ENCODE assay signal across 8 cellular contexts in the genomic region with DNA sequence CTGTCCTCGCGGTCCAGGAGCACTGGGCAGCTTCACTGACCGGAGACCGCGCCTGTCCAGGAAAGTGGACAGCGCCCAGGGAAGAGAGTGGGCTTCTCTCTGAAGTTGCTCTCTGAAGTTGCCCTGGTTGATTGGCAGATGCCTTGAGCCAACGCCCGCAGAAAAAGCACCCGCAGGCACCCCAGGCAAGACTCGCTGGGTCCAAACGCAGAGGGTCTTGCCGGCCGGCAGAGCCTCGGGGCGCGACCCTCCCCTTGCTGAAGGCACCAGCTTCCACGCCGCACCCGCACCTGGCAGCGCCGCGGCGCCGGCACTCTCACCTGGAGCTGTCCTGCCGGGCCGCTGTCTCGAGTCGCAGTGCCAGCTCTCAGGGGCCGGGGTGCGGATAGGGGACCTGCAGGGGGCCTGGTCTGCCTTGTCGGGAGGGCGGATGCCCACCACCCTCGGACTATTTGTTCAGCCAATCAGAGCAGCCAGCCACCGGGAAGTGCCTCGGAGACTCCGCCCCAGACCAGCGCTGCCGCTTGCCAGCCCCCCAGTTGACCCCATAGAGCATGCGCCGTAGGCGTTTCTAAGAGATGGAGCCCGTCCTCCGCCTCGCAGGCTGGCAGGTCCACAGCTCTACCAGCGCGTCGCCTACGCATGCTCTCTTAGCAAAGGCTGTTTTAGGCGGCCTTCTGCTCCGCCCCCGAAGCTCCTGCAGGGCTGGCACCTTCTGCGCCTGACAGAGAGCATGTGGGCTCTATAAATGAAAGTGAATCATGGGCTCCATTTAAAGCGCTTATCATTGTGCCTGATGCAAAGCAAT. TPM values are rescaled to one million over a fixed set of nuclear protein-coding genes. Genes with fewer than 3 reads are reported as not detected.
A peak's percentile ranks its signal among the peaks of the same experiment; 100 is the strongest.
DNase-seq lines count a peak whose midpoint lies in the region; TF ChIP-seq lines count a peak whose summit lies in the region.

A gene (minus strand): TSS at position 359 of the 808 bp plus-strand sequence. CDS start 4,127 bp downstream, outside the sequence.

- H3K4me3 ChIP-seq in H7 (ENCODE audit: insufficient read depth, low read depth, low read length) = peak within 1 kb of the TSS; percentile 78
- peak within 1 kb of the TSS; percentile 96 for H3K4me3 ChIP-seq in fibroblast of pulmonary artery (replicated peaks; ENCODE audit: low read depth, low read length)

- H3K27ac Mint-ChIP-seq in nephron = no peak within 1 kb of the TSS
- H3K27ac Mint-ChIP-seq in stimulated activated naive CD8-positive, alpha-beta T cell treated with anti-CD3 and anti-CD28 coated beads, Interleukin-15, Interleukin-2, amounts not matched to agents 100 ng/mL and 50 ng/mL, for 24 hours = peak within 1 kb of the TSS; percentile 61

- DNase-seq in ELF-1 (ENCODE audit: low read depth, low spot score) (peak; percentile 97), H7 (peak; percentile 97), M059J (ENCODE audit: low read depth) (peak; percentile 99), SHP77 (lab: John Stamatoyannopoulos, UW) (peak; percentile 83 to 92), fibroblast of pulmonary artery (ENCODE audit: low read depth) (peak; percentile 98)
- DNase-seq in activated effector memory CD4-positive, alpha-beta T cell treated with Interleukin-2 at 50 U/mL for 16 hours = peak; percentile 96

- H3K36me3 ChIP-seq in H7 (replicated peaks; ENCODE audit: control insufficient read depth, insufficient read depth, low read length) = no peaks in the 10 kb centered on the region; the same call in 1 of the 2 replicates

- H3K27me3 Mint-ChIP-seq in nephron (ENCODE audit: low read depth) = no peaks in the 10 kb centered on the region
- H3K27me3 Mint-ChIP-seq in stimulated activated naive CD8-positive, alpha-beta T cell treated with anti-CD3 and anti-CD28 coated beads, Interleukin-15, Interleukin-2, amounts not matched to agents 100 ng/mL and 50 ng/mL, for 24 hours = peaks cover 4% of the 10 kb centered on the region

- peaks cover 6% of the 10 kb centered on the region; the same call in 1 of the 2 replicates for H3K27me3 ChIP-seq in H7 (ENCODE audit: control insufficient read depth, insufficient read depth, low read length)

- H3K9me3 Mint-ChIP-seq in nephron = peaks cover 6% of the 10 kb centered on the region
- H3K9me3 Mint-ChIP-seq in stimulated activated naive CD8-positive, alpha-beta T cell treated with anti-CD3 and anti-CD28 coated beads, Interleukin-15, Interleukin-2, amounts not matched to agents 100 ng/mL and 50 ng/mL, for 24 hours = peaks cover 12% of the 10 kb centered on the region

- H3K4me1 Mint-ChIP-seq in nephron = peaks cover 5% of the 10 kb centered on the region
- H3K4me1 Mint-ChIP-seq in stimulated activated naive CD8-positive, alpha-beta T cell treated with anti-CD3 and anti-CD28 coated beads, Interleukin-15, Interleukin-2, amounts not matched to agents 100 ng/mL and 50 ng/mL, for 24 hours (ENCODE audit: low read depth) = peaks cover 44% of the 10 kb centered on the region

- H3K4me3 Mint-ChIP-seq in nephron = peak within 1 kb of the TSS; percentile 85 to 88 (median 88)
- H3K4me3 Mint-ChIP-seq in stimulated activated naive CD8-positive, alpha-beta T cell treated with anti-CD3 and anti-CD28 coated beads, Interleukin-15, Interleukin-2, amounts not matched to agents 100 ng/mL and 50 ng/mL, for 24 hours = peak within 1 kb of the TSS; percentile 89

- no peaks in the 10 kb centered on the region for H3K36me3 Mint-ChIP-seq in nephron (ENCODE audit: low read depth)
- H3K36me3 Mint-ChIP-seq in stimulated activated naive CD8-positive, alpha-beta T cell treated with anti-CD3 and anti-CD28 coated beads, Interleukin-15, Interleukin-2, amounts not matched to agents 100 ng/mL and 50 ng/mL, for 24 hours (ENCODE audit: low read depth) = peaks cover 11% of the 10 kb centered on the region

- TF ChIP-seq CTCF in fibroblast of pulmonary artery (IDR thresholded peaks at IDR 0.05; ENCODE audit: low read length, missing control alignments) = no peak
- no peak for TF ChIP-seq CTCF in nephron (IDR thresholded peaks at IDR 0.05; ENCODE audit: unreplicated experiment in 3 of 3)

RNA-seq across cellular contexts. Expression of the gene that starts here (rescaled TPM):
- total RNA-seq in H7 (2014; rRNA removed; shearing (Covaris generic)) = 10.1 and 14.9 TPM in 2 replicates
- total RNA-seq in M059J (2014; rRNA removed; shearing (Covaris generic)) = 120 and 149 TPM in 2 replicates

Comparison
In these comparisons a context has a peak if more than half of its experiments do, and no peak if none do; other contexts are left out.
1. Peak in every context shown above with its lines: DNase-seq and H3K4me3 ChIP-seq.